ENCODE assay signal across 31 cellular contexts in genomic region chr6:132461958-132462357, GRCh38.
"Had no signal": no experiment of that assay in that cellular context is flagged by ENCODE, and none has a peak within 500 bp of the region (broad histone marks: within the 10 kb centered on the region; RNA-seq: fewer than 3 reads in every experiment).

No MANE protein-coding gene starts in this region.

- H3K4me1 Mint-ChIP-seq: neural crest cell; stimulated activated effector memory CD8-positive, alpha-beta T cell treated with anti-CD3 and anti-CD28 coated beads, Interleukin-12 subunit alpha, Interleukin-12 subunit beta, amount 100 ng/mL, for 72 hours had no signal

- DNase-seq: activated CD4-positive, alpha-beta T cell treated with anti-CD3 and anti-CD28 coated beads for 48 hours; activated CD4-positive, alpha-beta T cell treated with anti-CD3 and anti-CD28 coated beads, Interleukin-2, amount 50 U/mL, for 48 hours; activated CD8-positive, alpha-beta memory T cell treated with anti-CD3 and anti-CD28 coated beads, Interleukin-2, amount 50 U/mL, for 48 hours; activated gamma-delta T cell; activated naive CD4-positive, alpha-beta T cell treated with anti-CD3 and anti-CD28 coated beads, Interleukin-2, amount 50 U/mL, for 16 hours; activated T-cell treated with anti-CD3 and anti-CD28 coated beads, Interleukin-2, amount 50 U/mL, for 24 hours; dermis blood vessel endothelial cell; effector CD4-positive, alpha-beta T cell; heart left ventricle; hypothalamus; immature natural killer cell; kidney; midbrain; naive thymus-derived CD8-positive, alpha-beta T cell; nucleus accumbens; psoas muscle; sigmoid colon; small intestine; stimulated activated CD4-positive, alpha-beta T cell treated with anti-CD3 and anti-CD28 coated beads, Interleukin-4, amount 100 ng/mL, for 24 hours; SW 1271; T-helper 9 cell; testis; trophoblast cell had no signal

- H3K27me3 Mint-ChIP-seq: activated T-cell treated with anti-CD3 and anti-CD28 coated beads, Interleukin-2, amount 50 U/mL, for 24 hours; memory B cell; naive thymus-derived CD8-positive, alpha-beta T cell had no signal

- H3K4me1 ChIP-seq: parathyroid adenoma, psoas muscle, testis had no signal

- H3K27me3 ChIP-seq: gastroesophageal sphincter, heart left ventricle, sigmoid colon, testis had no signal

- H3K4me3 Mint-ChIP-seq: activated T-cell treated with anti-CD3 and anti-CD28 coated beads, Interleukin-2, amount 50 U/mL, for 24 hours; immature natural killer cell; memory B cell; naive thymus-derived CD8-positive, alpha-beta T cell; neural crest cell; stimulated activated effector memory CD8-positive, alpha-beta T cell treated with anti-CD3 and anti-CD28 coated beads, Interleukin-12 subunit alpha, Interleukin-12 subunit beta, amount 100 ng/mL, for 72 hours; T-helper 1 cell treated with Interleukin-12 subunit alpha and Interleukin-12 subunit beta and Interleukin-4 antibody, amounts not matched to agents 30 μg/mL and 1 μg/mL, for 36 hours had no signal

- H3K27ac ChIP-seq: epithelial cell of prostate, gastroesophageal sphincter, heart left ventricle, parathyroid adenoma, psoas muscle, sigmoid colon, testis, VCaP had no signal

- H3K9ac ChIP-seq: parathyroid adenoma had no signal

- H3K9me3 ChIP-seq: gastroesophageal sphincter, heart left ventricle, psoas muscle, sigmoid colon, testis had no signal

- H3K4me3 ChIP-seq: gastroesophageal sphincter, heart left ventricle, psoas muscle, sigmoid colon, testis had no signal

- H3K79me2 ChIP-seq: parathyroid adenoma had no signal

- H3K9me3 Mint-ChIP-seq: activated T-cell treated with anti-CD3 and anti-CD28 coated beads, Interleukin-2, amount 50 U/mL, for 24 hours; immature natural killer cell; memory B cell; naive thymus-derived CD8-positive, alpha-beta T cell; neural crest cell; stimulated activated effector memory CD8-positive, alpha-beta T cell treated with anti-CD3 and anti-CD28 coated beads, Interleukin-12 subunit alpha, Interleukin-12 subunit beta, amount 100 ng/mL, for 72 hours; T-helper 1 cell treated with Interleukin-12 subunit alpha and Interleukin-12 subunit beta and Interleukin-4 antibody, amounts not matched to agents 30 μg/mL and 1 μg/mL, for 36 hours had no signal

- H3K27ac Mint-ChIP-seq: activated T-cell treated with anti-CD3 and anti-CD28 coated beads, Interleukin-2, amount 50 U/mL, for 24 hours; immature natural killer cell; memory B cell; naive thymus-derived CD8-positive, alpha-beta T cell; stimulated activated effector memory CD8-positive, alpha-beta T cell treated with anti-CD3 and anti-CD28 coated beads, Interleukin-12 subunit alpha, Interleukin-12 subunit beta, amount 100 ng/mL, for 72 hours; T-helper 1 cell treated with Interleukin-12 subunit alpha and Interleukin-12 subunit beta and Interleukin-4 antibody, amounts not matched to agents 30 μg/mL and 1 μg/mL, for 36 hours had no signal

- H2AFZ ChIP-seq: parathyroid adenoma had no signal
